ENCODE assay signal across 16 cellular contexts in genomic region chr10:52463831-52464230, GRCh38.
"Had no signal": no experiment of that assay in that cellular context is flagged by ENCODE, and none has a peak within 500 bp of the region (broad histone marks: within the 10 kb centered on the region; RNA-seq: fewer than 3 reads in every experiment).

No MANE protein-coding gene starts in this region.

- H3K27ac ChIP-seq: esophagus muscularis mucosa, left ventricle myocardium inferior, parathyroid adenoma, right atrium auricular region, transverse colon had no signal

- H3K4me1 Mint-ChIP-seq: stimulated activated memory B cell treated with anti-CD40 and anti-IgM and Interleukin-4, amounts not matched to agents 10 μg/mL and 1 μg/mL and 100 μg/mL, for 72 hours had no signal

- H3K36me3 Mint-ChIP-seq: activated CD4-positive, alpha-beta memory T cell treated with anti-CD3 and anti-CD28 coated beads for 36 hours; activated naive CD8-positive, alpha-beta T cell; stimulated activated memory B cell treated with anti-CD40 and anti-IgM and Interleukin-4, amounts not matched to agents 10 μg/mL and 1 μg/mL and 100 μg/mL, for 72 hours had no signal

- H3K4me1 ChIP-seq: esophagus muscularis mucosa, left ventricle myocardium inferior, parathyroid adenoma, right atrium auricular region, transverse colon had no signal

- H3K27me3 ChIP-seq: esophagus muscularis mucosa, right atrium auricular region, transverse colon had no signal

- H3K9ac ChIP-seq: parathyroid adenoma had no signal

- H3K27me3 Mint-ChIP-seq: activated CD4-positive, alpha-beta memory T cell treated with anti-CD3 and anti-CD28 coated beads for 36 hours; activated naive CD8-positive, alpha-beta T cell; stimulated activated memory B cell treated with anti-CD40 and anti-IgM and Interleukin-4, amounts not matched to agents 10 μg/mL and 1 μg/mL and 100 μg/mL, for 72 hours had no signal

- H3K4me3 Mint-ChIP-seq: activated CD4-positive, alpha-beta memory T cell treated with anti-CD3 and anti-CD28 coated beads for 36 hours; activated naive CD8-positive, alpha-beta T cell; activated T-cell treated with anti-CD3 and anti-CD28 coated beads, Interleukin-2, amount 50 U/mL, for 4 hours; stimulated activated memory B cell treated with anti-CD40 and anti-IgM and Interleukin-4, amounts not matched to agents 10 μg/mL and 1 μg/mL and 100 μg/mL, for 72 hours; T-helper 2 cell treated with Interferon-gamma antibody and Interleukin-4, amounts not matched to agents 5 μg/mL and 100 μg/mL, for 36 hours had no signal

- H3K27ac Mint-ChIP-seq: activated CD4-positive, alpha-beta memory T cell treated with anti-CD3 and anti-CD28 coated beads for 36 hours; activated naive CD8-positive, alpha-beta T cell; stimulated activated memory B cell treated with anti-CD40 and anti-IgM and Interleukin-4, amounts not matched to agents 10 μg/mL and 1 μg/mL and 100 μg/mL, for 72 hours; T-helper 2 cell treated with Interferon-gamma antibody and Interleukin-4, amounts not matched to agents 5 μg/mL and 100 μg/mL, for 36 hours had no signal

- H3K79me2 ChIP-seq: parathyroid adenoma had no signal

- H3K4me3 ChIP-seq: esophagus muscularis mucosa, left ventricle myocardium inferior, right atrium auricular region, transverse colon had no signal

- H2AFZ ChIP-seq: parathyroid adenoma had no signal

- DNase-seq: activated CD4-positive, alpha-beta memory T cell treated with anti-CD3 and anti-CD28 coated beads for 36 hours; activated gamma-delta T cell; activated T-cell treated with anti-CD3 and anti-CD28 coated beads, Interleukin-2, amount 50 U/mL, for 4 hours; anterior cingulate cortex; foreskin fibroblast; head of caudate nucleus; islet precursor cell; left ventricle myocardium inferior; substantia nigra; transverse colon had no signal

- H3K36me3 ChIP-seq: esophagus muscularis mucosa, left ventricle myocardium inferior, right atrium auricular region, transverse colon had no signal

- ATAC-seq: activated T-cell treated with anti-CD3 and anti-CD28 coated beads, Interleukin-2, amount 50 U/mL, for 4 hours; stimulated activated memory B cell treated with anti-CD40 and anti-IgM and Interleukin-4, amounts not matched to agents 10 μg/mL and 1 μg/mL and 100 μg/mL, for 72 hours had no signal

- H3K9me3 ChIP-seq: esophagus muscularis mucosa, left ventricle myocardium inferior, right atrium auricular region, transverse colon had no signal
